In the genomic region with DNA sequence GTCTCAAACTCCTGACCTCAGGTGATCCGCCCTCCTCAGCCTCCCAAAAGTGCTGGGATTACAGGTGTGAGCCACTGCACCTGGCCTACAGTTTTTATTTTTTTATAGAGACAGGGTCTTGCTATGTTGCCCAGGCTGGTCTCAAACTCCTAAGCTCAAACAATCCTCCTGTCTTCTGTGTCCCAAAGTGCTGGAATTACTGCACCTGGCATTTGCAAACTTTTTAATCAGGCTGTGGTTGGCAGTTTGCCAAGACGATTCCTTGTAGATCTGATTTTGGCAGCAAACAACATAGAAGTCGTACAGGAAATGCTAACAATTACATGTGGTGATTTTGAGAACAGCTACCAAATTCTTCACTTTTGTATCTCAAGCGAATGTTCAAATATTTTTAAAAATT, we compare ENCODE assay signal across 31 cellular contexts. TPM values are rescaled to one million over a fixed set of nuclear protein-coding genes. Genes with fewer than 3 reads are reported as not detected.
DNase-seq lines count a peak whose midpoint lies in the region; ATAC-seq and TF ChIP-seq lines count a peak whose summit lies in the region.
"Had no signal": no experiment of that assay in that cellular context is flagged by ENCODE, and none has a peak within 500 bp of the region (broad histone marks: within the 10 kb centered on the region; RNA-seq: fewer than 3 reads in every experiment).

No MANE protein-coding gene starts in this region.

- H3K27me3 Mint-ChIP-seq in CD8-positive, alpha-beta memory T cell: peaks cover 5 to 13% of the 10 kb centered on the region in 2 donors

- H3K4me1 ChIP-seq in psoas muscle: no peaks in the 10 kb centered on the region
- no peaks in the 10 kb centered on the region for H3K4me1 ChIP-seq in CD8-positive, alpha-beta memory T cell (ENCODE audit: insufficient read depth, low read length)
- H3K4me1 ChIP-seq: tibial nerve had no signal

- no peak overlapping the region for H3K4me3 Mint-ChIP-seq in CD8-positive, alpha-beta memory T cell
- H3K4me3 Mint-ChIP-seq: activated B cell treated with CpG ODN at 0.5 μM for 24 hours; activated T-cell treated with anti-CD3 and anti-CD28 coated beads, Interleukin-2, amount 50 U/mL, for 24 hours; CD8-positive, alpha-beta T cell; central memory CD8-positive, alpha-beta T cell; neural crest cell; stimulated activated naive CD8-positive, alpha-beta T cell treated with anti-CD3 and anti-CD28 coated beads, Interleukin-15, amount 100 ng/mL, for 72 hours had no signal

- peak overlapping the region; percentile 44; the same call in 1 of the 2 replicates for H3K27ac ChIP-seq in VCaP
- no peak overlapping the region for H3K27ac ChIP-seq in psoas muscle
- H3K27ac ChIP-seq in CD8-positive, alpha-beta memory T cell (ENCODE audit: low read depth, low read length): no peak overlapping the region
- H3K27ac ChIP-seq: dorsolateral prefrontal cortex, KMS-11, ovary, RWPE1, tibial nerve had no signal

- TF ChIP-seq CTCF in VCaP (conservative IDR thresholded peaks at IDR 0.05) (no peak), fibroblast of the aortic adventitia (IDR thresholded peaks at IDR 0.05; ENCODE audit: insufficient read depth, low read length) (no peak), psoas muscle (IDR thresholded peaks at IDR 0.05) (no peak)

- POLR2A ChIA-PET in CD8-positive, alpha-beta memory T cell (lab: Charles Lee): no interaction called here

- intact Hi-C loops in psoas muscle (cut with DNase I) (no loop called here), left colon (cut with DNase I, micrococcal nuclease) (no loop called here)

- H3K27me3 ChIP-seq in psoas muscle (ENCODE audit: insufficient read depth in 3 of 3, low read length in 2 of 3): peaks cover 0 to 3% (median 0%) of the 10 kb centered on the region in 3 donors
- no peaks in the 10 kb centered on the region for H3K27me3 ChIP-seq in CD8-positive, alpha-beta memory T cell (ENCODE audit: insufficient read depth, low read length, poor library complexity, severe bottlenecking)
- H3K27me3 ChIP-seq: dorsolateral prefrontal cortex, ovary, tibial nerve had no signal

- H3K4me3 ChIP-seq in fibroblast of the aortic adventitia (ENCODE audit: low read depth, low read length) (no peak overlapping the region), psoas muscle (no peak overlapping the region)
- H3K4me3 ChIP-seq in CD8-positive, alpha-beta memory T cell (ENCODE audit: low read length): no peak overlapping the region
- H3K4me3 ChIP-seq: dorsolateral prefrontal cortex, GM12878, ovary, tibial nerve had no signal

- H3K27ac Mint-ChIP-seq in CD8-positive, alpha-beta memory T cell: no peak overlapping the region
- H3K27ac Mint-ChIP-seq: activated B cell treated with CpG ODN at 0.5 μM for 24 hours; activated T-cell treated with anti-CD3 and anti-CD28 coated beads, Interleukin-2, amount 50 U/mL, for 24 hours; CD8-positive, alpha-beta T cell; stimulated activated naive CD8-positive, alpha-beta T cell treated with anti-CD3 and anti-CD28 coated beads, Interleukin-15, amount 100 ng/mL, for 72 hours had no signal

- DNase-seq in NCI-H2196 (lab: John Stamatoyannopoulos, UW; ENCODE audit: unreplicated experiment): peak; percentile 24
- DNase-seq in NCI-H2196 treated with DMSO at 0.1 percent for 48 hours (lab: John Stamatoyannopoulos, UW; ENCODE audit: unreplicated experiment): no peak
- DNase-seq in HT-29 (ENCODE audit: low spot score): peak; percentile 41
- peak; percentile 61 for DNase-seq in fibroblast of the aortic adventitia (ENCODE audit: low read depth)
- no peak for DNase-seq in psoas muscle
- DNase-seq in left colon: no peak
- no peak for DNase-seq in CD8-positive, alpha-beta memory T cell
- DNase-seq: activated B cell treated with CpG ODN at 0.5 μM for 24 hours; activated gamma-delta T cell treated with Interleukin-2 at 50 U/mL for 16 hours; activated T-cell treated with anti-CD3 and anti-CD28 coated beads, Interleukin-2, amount 50 U/mL, for 24 hours; CD8-positive, alpha-beta T cell; dorsolateral prefrontal cortex; hippocampal formation; mesendoderm; NCI-H1417 treated with DMSO at 0.1 percent for 48 hours; NCI-H2081; NCI-H774; ovary; stimulated activated CD4-positive, alpha-beta T cell treated with anti-CD3 and anti-CD28 coated beads, Interleukin-1b, Interleukin-23, amount 100 ng/mL, for 48 hours; stimulated activated CD8-positive, alpha-beta memory T cell treated with anti-CD3 and anti-CD28 coated beads, Interleukin-4, amount 100 ng/mL, for 48 hours; stimulated activated naive CD8-positive, alpha-beta T cell treated with anti-CD3 and anti-CD28 coated beads, Interleukin-15, amount 100 ng/mL, for 72 hours had no signal

- H3K36me3 Mint-ChIP-seq in CD8-positive, alpha-beta memory T cell: no peaks in the 10 kb centered on the region
- H3K36me3 Mint-ChIP-seq: CD8-positive, alpha-beta T cell had no signal

- H3K9me3 Mint-ChIP-seq in CD8-positive, alpha-beta memory T cell: no peaks in the 10 kb centered on the region
- H3K9me3 Mint-ChIP-seq: activated B cell treated with CpG ODN at 0.5 μM for 24 hours; activated T-cell treated with anti-CD3 and anti-CD28 coated beads, Interleukin-2, amount 50 U/mL, for 24 hours; CD8-positive, alpha-beta T cell; central memory CD8-positive, alpha-beta T cell; neural crest cell; stimulated activated naive CD8-positive, alpha-beta T cell treated with anti-CD3 and anti-CD28 coated beads, Interleukin-15, amount 100 ng/mL, for 72 hours had no signal

- WGBS in psoas muscle, 3 donors: 40 to 46% (median 44%) methylated on average over 4 of the region's 4 CpGs

- CTCF ChIA-PET in CD8-positive, alpha-beta memory T cell (lab: Charles Lee): no interaction called here

- no peaks in the 10 kb centered on the region for H3K4me1 Mint-ChIP-seq in CD8-positive, alpha-beta memory T cell
- H3K4me1 Mint-ChIP-seq: activated B cell treated with CpG ODN at 0.5 μM for 24 hours; central memory CD8-positive, alpha-beta T cell; neural crest cell; stimulated activated naive CD8-positive, alpha-beta T cell treated with anti-CD3 and anti-CD28 coated beads, Interleukin-15, amount 100 ng/mL, for 72 hours had no signal

- no peaks in the 10 kb centered on the region for H3K36me3 ChIP-seq in psoas muscle (ENCODE audit: insufficient read depth in 1 of 2, low read depth in 1 of 2)
- no peaks in the 10 kb centered on the region for H3K36me3 ChIP-seq in CD8-positive, alpha-beta memory T cell (ENCODE audit: insufficient read depth, low read length)
- H3K36me3 ChIP-seq: ovary, tibial nerve had no signal

- no peaks in the 10 kb centered on the region for H3K9me3 ChIP-seq in psoas muscle
- no peaks in the 10 kb centered on the region for H3K9me3 ChIP-seq in CD8-positive, alpha-beta memory T cell (ENCODE audit: low read length)
- H3K9me3 ChIP-seq: ovary, tibial nerve had no signal

- ATAC-seq in psoas muscle (no peak), left colon (no peak)
- ATAC-seq: CD8-positive, alpha-beta T cell; GM12878; stimulated activated naive CD8-positive, alpha-beta T cell treated with anti-CD3 and anti-CD28 coated beads, Interleukin-15, amount 100 ng/mL, for 72 hours had no signal

RNA-seq across cellular contexts. Expression of gene RBP7, which starts 10.1 kb away (rescaled TPM):
- total RNA-seq in HT-29 (2014; rRNA removed; shearing (Covaris generic)): not detected in 2 replicates
- total RNA-seq in fibroblast of the aortic adventitia (ENCODE audit: low replicate concordance): not detected in 2 replicates
- total RNA-seq in psoas muscle: 10 to 100 TPM in 1 of 4 donors, 1 to 10 TPM in 2, under 1 TPM in 1; 0.89 to 13.9 (median 5.4) TPM
- 10 to 100 TPM in 1 of 3 donors, 1 to 10 TPM in 2; 7.0 to 10.4 (median 7.2) TPM for polyA plus RNA-seq in psoas muscle
- total RNA-seq in left colon: 1 to 10 TPM; 2.1 to 2.4 TPM
- total RNA-seq in CD8-positive, alpha-beta memory T cell: not detected
- not detected for polyA plus RNA-seq in CD8-positive, alpha-beta memory T cell
- total RNA-seq: activated B cell treated with CpG ODN at 0.5 μM for 24 hours; CD8-positive, alpha-beta T cell; GM12878; H4; neural crest cell; SK-MEL-5; T-helper 1 cell treated with Interleukin-12 subunit alpha and Interleukin-12 subunit beta and Interleukin-4 antibody, amounts not matched to agents 30 ng/mL and 1 ng/mL, for 36 hours had no signal

RNA-seq across cellular contexts. Expression of gene UBE4B, which starts 25.6 kb away (rescaled TPM):
- 35.4 and 41.1 TPM in 2 replicates for total RNA-seq in HT-29 (2014; rRNA removed; shearing (Covaris generic))
- total RNA-seq in fibroblast of the aortic adventitia (ENCODE audit: low replicate concordance) (55.0 and 59.9 TPM in 2 replicates), psoas muscle (10 to 100 TPM; 48.3 to 90.9 (median 60.7) TPM), left colon (10 to 100 TPM; 32.3 to 36.5 TPM)
- polyA plus RNA-seq in psoas muscle: 10 to 100 TPM; 28.8 to 88.0 (median 29.8) TPM
- total RNA-seq in CD8-positive, alpha-beta memory T cell: 10 to 100 TPM; 35.7 to 40.6 TPM
- 13.7 TPM for polyA plus RNA-seq in CD8-positive, alpha-beta memory T cell

Comparison
In these comparisons a context has a peak if more than half of its experiments do, and no peak if none do; other contexts are left out.
1. DNase-seq: peak in NCI-H2196 (single experiment), HT-29 (single experiment) and fibroblast of the aortic adventitia (single experiment); none in NCI-H2196 treated with DMSO at 0.1 percent for 48 hours (single experiment), psoas muscle (0 of 2), left colon (0 of 2) and CD8-positive, alpha-beta memory T cell (0 of 5).